13 cellular contexts compared by ENCODE assay signal in the genomic region with DNA sequence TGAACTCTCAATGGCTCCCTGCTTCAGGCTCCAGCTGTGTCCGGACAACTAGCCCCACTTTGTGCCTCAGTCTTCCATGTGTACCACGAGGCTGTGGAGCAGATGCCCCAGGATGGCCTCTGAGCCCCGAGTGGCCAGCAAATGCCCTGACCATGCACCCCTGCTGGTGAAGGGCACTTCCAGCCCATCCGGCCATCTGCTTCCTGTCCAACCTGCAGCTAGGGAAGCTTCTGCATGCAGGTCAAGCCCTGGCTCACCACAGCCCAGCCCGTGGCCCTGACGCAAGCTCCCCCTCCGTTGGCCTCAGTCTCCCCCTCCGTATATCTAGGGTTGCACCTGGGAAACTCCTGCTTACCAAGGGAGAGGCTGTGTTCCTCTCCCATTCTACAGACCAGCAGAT. TPM values are rescaled to one million over a fixed set of nuclear protein-coding genes. Genes with fewer than 3 reads are reported as not detected.
DNase-seq lines count a peak whose midpoint lies in the region; ATAC-seq and TF ChIP-seq lines count a peak whose summit lies in the region.
"Had no signal": no experiment of that assay in that cellular context is flagged by ENCODE, and none has a peak within 500 bp of the region (broad histone marks: within the 10 kb centered on the region; RNA-seq: fewer than 3 reads in every experiment).

No MANE protein-coding gene starts in this region.

- ATAC-seq in CD4-positive, alpha-beta T cell (ENCODE audit: poor library complexity), result no peak

- peaks cover 78% of the 10 kb centered on the region for H3K4me1 Mint-ChIP-seq in CD4-positive, alpha-beta T cell (ENCODE audit: low read depth)

- peaks cover 4 to 11% (median 7%) of the 10 kb centered on the region in 3 donors for H3K36me3 ChIP-seq in skeletal muscle tissue (ENCODE audit: control insufficient read depth in 3 of 3, insufficient read depth in 3 of 3, low read length in 3 of 3)

- intact Hi-C loops in CD4-positive, alpha-beta T cell (cut with DNase I, micrococcal nuclease), result no loop called here

- H3K27ac ChIP-seq in CD4-positive, alpha-beta T cell (ENCODE audit: low read depth, low read length), result no peak overlapping the region
- H3K27ac ChIP-seq in cingulate gyrus (ENCODE audit: low read depth, low read length), result peak overlapping the region; percentile 51
- peak overlapping the region; percentile 91 for H3K27ac ChIP-seq in layer of hippocampus (ENCODE audit: low read depth, low read length)
- H3K27ac ChIP-seq in skeletal muscle tissue (ENCODE audit: low read depth, low read length), result peak overlapping the region; percentile 94
- H3K27ac ChIP-seq: VCaP had no signal

- H3K27me3 Mint-ChIP-seq in CD4-positive, alpha-beta T cell, result no peaks in the 10 kb centered on the region

- H3K9ac ChIP-seq in skeletal muscle tissue (ENCODE audit: low read depth in 1 of 3, low read length in 3 of 3), result peak overlapping the region; percentile 50 to 61 (median 57)

- H3K27me3 ChIP-seq in CD4-positive, alpha-beta T cell (ENCODE audit: control insufficient read depth, insufficient read depth, low read length), result no peaks in the 10 kb centered on the region
- no peaks in the 10 kb centered on the region for H3K27me3 ChIP-seq in layer of hippocampus (ENCODE audit: control insufficient read depth, insufficient read depth, low read length)
- no peaks in the 10 kb centered on the region for H3K27me3 ChIP-seq in skeletal muscle tissue (ENCODE audit: control insufficient read depth in 3 of 3, insufficient read depth in 3 of 3, low read length in 3 of 3)

- H3K4me3 ChIP-seq in skeletal muscle tissue (ENCODE audit: low read length in 3 of 3), result peak overlapping the region in 1 of 3 donors; percentile 27

- H3K36me3 Mint-ChIP-seq in CD4-positive, alpha-beta T cell (ENCODE audit: low read depth), result peaks cover 15% of the 10 kb centered on the region

- H3K4me1 ChIP-seq in skeletal muscle tissue (ENCODE audit: control insufficient read depth in 3 of 3, insufficient read depth in 3 of 3, low read length in 3 of 3), result peaks cover 70 to 77% (median 75%) of the 10 kb centered on the region in 3 donors

- H3K9me3 ChIP-seq in CD4-positive, alpha-beta T cell (ENCODE audit: control insufficient read depth, low read length), result no peaks in the 10 kb centered on the region
- no peaks in the 10 kb centered on the region for H3K9me3 ChIP-seq in skeletal muscle tissue (ENCODE audit: control insufficient read depth in 3 of 3, low read length in 3 of 3)

- H3K9me3 Mint-ChIP-seq in CD4-positive, alpha-beta T cell, result no peaks in the 10 kb centered on the region

- POLR2A ChIA-PET in CD4-positive, alpha-beta T cell (lab: Charles Lee), result interaction anchor here (0.9 to 2.8 kb wide), 3 partner anchors 14 to 64 kb away, joined by 3 to 9 read pairs (median 3); no protein-coding TSS in a partner anchor

- CTCF ChIA-PET in CD4-positive, alpha-beta T cell (lab: Charles Lee), result interaction anchor here (0.9 to 1.3 kb wide), 2 partner anchors 11 to 20 kb away, joined by 3 to 4 read pairs; no protein-coding TSS in a partner anchor

- H3K27ac Mint-ChIP-seq in CD4-positive, alpha-beta T cell, result peak overlapping the region; percentile 69

- no peak overlapping the region for H3K4me3 Mint-ChIP-seq in CD4-positive, alpha-beta T cell

- no peak for TF ChIP-seq CTCF in CD4-positive, alpha-beta T cell (IDR thresholded peaks at IDR 0.05)

- DNase-seq in CD4-positive, alpha-beta T cell, result no peak
- DNase-seq in NOMO-1 treated with DMSO at 0.1 percent for 48 hours (lab: John Stamatoyannopoulos, UW; ENCODE audit: unreplicated experiment), result no peak
- no peak for DNase-seq in GM03348 (ENCODE audit: low spot score)
- DNase-seq in DMS153 (lab: John Stamatoyannopoulos, UW), result no peak
- DNase-seq in NCI-H1694 treated with DMSO at 0.1 percent for 48 hours (lab: John Stamatoyannopoulos, UW), result no peak
- DNase-seq: activated CD8-positive, alpha-beta memory T cell treated with anti-CD3 and anti-CD28 coated beads, Interleukin-2, amount 50 U/mL, for 48 hours; NCI-H1048; NCI-H510A treated with DMSO at 0.1 percent for 48 hours; SHP77 treated with DMSO at 0.1 percent for 48 hours had no signal

RNA-seq across cellular contexts. Expression of gene NINJ1, which starts 4.8 kb away (rescaled TPM):
- total RNA-seq in CD4-positive, alpha-beta T cell, result 10 to 100 TPM; 87.8 to 87.9 TPM
- total RNA-seq in skeletal muscle tissue, result 20.9 TPM

RNA-seq across cellular contexts. Expression of gene CARD19, which starts 33.3 kb away (rescaled TPM):
- 10 to 100 TPM; 38.8 to 39.2 TPM for total RNA-seq in CD4-positive, alpha-beta T cell
- total RNA-seq in skeletal muscle tissue, result 24.5 TPM

RNA-seq across cellular contexts. Expression of gene WNK2, which starts 54.7 kb away (rescaled TPM):
- under 1 TPM; 0.19 to 0.22 TPM for total RNA-seq in CD4-positive, alpha-beta T cell
- total RNA-seq in skeletal muscle tissue, result 4.7 TPM
